Comparison of ENCODE assay signal across 14 cellular contexts in genomic region chr13:87999141-87999765, GRCh38.
DNase-seq lines count a peak whose midpoint lies in the region; ATAC-seq and TF ChIP-seq lines count a peak whose summit lies in the region.
"Had no signal": no experiment of that assay in that cellular context is flagged by ENCODE, and none has a peak within 500 bp of the region (broad histone marks: within the 10 kb centered on the region; RNA-seq: fewer than 3 reads in every experiment).

No MANE protein-coding gene starts in this region.

- no peaks in the 10 kb centered on the region for H3K36me3 ChIP-seq in A673 (ENCODE audit: insufficient read depth, low read length, poor library complexity, severe bottlenecking)
- H3K36me3 ChIP-seq: prostate gland, upper lobe of left lung had no signal

- no peaks in the 10 kb centered on the region for H3K27me3 ChIP-seq in A673 (replicated peaks; ENCODE audit: insufficient read depth, low read depth, low read length, poor library complexity)
- H3K27me3 ChIP-seq: upper lobe of left lung had no signal

- no peak overlapping the region for H3K4me3 Mint-ChIP-seq in activated CD4-positive, alpha-beta T cell treated with anti-CD3 and anti-CD28 coated beads, Interleukin-2, amount 10 ng/mL, durations not matched to agents 24 days and 14 days
- H3K4me3 Mint-ChIP-seq: activated naive CD8-positive, alpha-beta T cell treated with anti-CD3 and anti-CD28 coated beads, Interleukin-2, amount 10 ng/mL, durations not matched to agents 7 days and 5 days had no signal

- H3K27ac ChIP-seq in A673 (ENCODE audit: low read depth, low read length, poor library complexity, severe bottlenecking): no peak overlapping the region
- H3K27ac ChIP-seq: prostate gland, upper lobe of left lung had no signal

- intact Hi-C loops in A673 (cut with micrococcal nuclease; ENCODE audit: unreplicated experiment): no loop called here
- intact Hi-C loops in activated CD4-positive, alpha-beta T cell treated with anti-CD3 and anti-CD28 coated beads, Interleukin-2, amount 10 ng/mL, durations not matched to agents 24 days and 14 days (cut with micrococcal nuclease): no loop called here

- no peaks in the 10 kb centered on the region for H3K27me3 Mint-ChIP-seq in activated CD4-positive, alpha-beta T cell treated with anti-CD3 and anti-CD28 coated beads, Interleukin-2, amount 10 ng/mL, durations not matched to agents 24 days and 14 days
- H3K27me3 Mint-ChIP-seq: activated naive CD8-positive, alpha-beta T cell treated with anti-CD3 and anti-CD28 coated beads, Interleukin-2, amount 10 ng/mL, durations not matched to agents 7 days and 5 days had no signal

- H3K9me3 ChIP-seq in A673 (ENCODE audit: low read depth, low read length, poor library complexity, severe bottlenecking): no peaks in the 10 kb centered on the region
- H3K9me3 ChIP-seq: prostate gland, upper lobe of left lung had no signal

- no peak for TF ChIP-seq CTCF in A673 (conservative IDR thresholded peaks at IDR 0.05; ENCODE audit: low read depth, low read length)

- no peaks in the 10 kb centered on the region for H3K4me1 Mint-ChIP-seq in activated CD4-positive, alpha-beta T cell treated with anti-CD3 and anti-CD28 coated beads, Interleukin-2, amount 10 ng/mL, durations not matched to agents 24 days and 14 days
- H3K4me1 Mint-ChIP-seq: activated naive CD8-positive, alpha-beta T cell treated with anti-CD3 and anti-CD28 coated beads, Interleukin-2, amount 10 ng/mL, durations not matched to agents 7 days and 5 days had no signal

- DNase-seq in A673 (ENCODE audit: low spot score): peak; percentile 22
- peak; percentile 65 for DNase-seq in HCEC 1CT
- DNase-seq in UCSD-AML1 (lab: John Stamatoyannopoulos, UW; ENCODE audit: unreplicated experiment): peak; percentile 1
- DNase-seq in glomerular visceral epithelial cell (ENCODE audit: extremely low spot score): peak; percentile 83
- no peak for DNase-seq in NCI-H146 treated with DMSO at 0.1 percent for 48 hours (lab: John Stamatoyannopoulos, UW; ENCODE audit: unreplicated experiment)
- no peak for DNase-seq in activated CD4-positive, alpha-beta T cell treated with anti-CD3 and anti-CD28 coated beads, Interleukin-2, amount 10 ng/mL, durations not matched to agents 24 days and 14 days
- DNase-seq: activated CD4-positive, CD25-positive, alpha-beta regulatory T cell; activated naive CD8-positive, alpha-beta T cell treated with anti-CD3 and anti-CD28 coated beads, Interleukin-2, amount 10 ng/mL, durations not matched to agents 7 days and 5 days; cortex of kidney; stimulated activated CD4-positive, alpha-beta T cell treated with anti-CD3 and anti-CD28 coated beads, Interleukin-2, amount 100 ng/mL, for 48 hours; upper lobe of left lung had no signal

- BruUV-seq in A673 (replicated peaks; lab: Mats Ljungman, UMichigan): no TSS peak

- POLR2A ChIA-PET in A673 (lab: Charles Lee; ENCODE audit: low non-redundant PET): no interaction called here

- no peaks in the 10 kb centered on the region for H3K4me1 ChIP-seq in A673 (ENCODE audit: insufficient read depth, low read length, poor library complexity, severe bottlenecking)
- H3K4me1 ChIP-seq: prostate gland, upper lobe of left lung had no signal

- CTCF ChIA-PET in A673 (lab: Charles Lee): no interaction called here

- no peak overlapping the region for H3K4me3 ChIP-seq in A673 (ENCODE audit: low read depth, low read length, poor library complexity, severe bottlenecking)
- H3K4me3 ChIP-seq: prostate gland, upper lobe of left lung had no signal

- no peaks in the 10 kb centered on the region for H3K9me3 Mint-ChIP-seq in activated CD4-positive, alpha-beta T cell treated with anti-CD3 and anti-CD28 coated beads, Interleukin-2, amount 10 ng/mL, durations not matched to agents 24 days and 14 days

- ATAC-seq in GM21737 (IDR thresholded peaks at IDR 0.05; ENCODE audit: unreplicated experiment) (no peak), GM18519 (IDR thresholded peaks at IDR 0.05; ENCODE audit: low FRiP score, unreplicated experiment) (no peak)

- H3K36me3 Mint-ChIP-seq in activated CD4-positive, alpha-beta T cell treated with anti-CD3 and anti-CD28 coated beads, Interleukin-2, amount 10 ng/mL, durations not matched to agents 24 days and 14 days (ENCODE audit: low read depth): no peaks in the 10 kb centered on the region
- H3K36me3 Mint-ChIP-seq: activated naive CD8-positive, alpha-beta T cell treated with anti-CD3 and anti-CD28 coated beads, Interleukin-2, amount 10 ng/mL, durations not matched to agents 7 days and 5 days had no signal

- H3K27ac Mint-ChIP-seq in activated CD4-positive, alpha-beta T cell treated with anti-CD3 and anti-CD28 coated beads, Interleukin-2, amount 10 ng/mL, durations not matched to agents 24 days and 14 days: no peak overlapping the region
- H3K27ac Mint-ChIP-seq: activated naive CD8-positive, alpha-beta T cell treated with anti-CD3 and anti-CD28 coated beads, Interleukin-2, amount 10 ng/mL, durations not matched to agents 7 days and 5 days had no signal

Comparison
In these comparisons a context has a peak if more than half of its experiments do, and no peak if none do; other contexts are left out.
1. DNase-seq: peak in A673 (single experiment), HCEC 1CT (single experiment), UCSD-AML1 (single experiment) and glomerular visceral epithelial cell (single experiment); none in NCI-H146 treated with DMSO at 0.1 percent for 48 hours (single experiment) and activated CD4-positive, alpha-beta T cell treated with anti-CD3 and anti-CD28 coated beads, Interleukin-2, amount 10 ng/mL, durations not matched to agents 24 days and 14 days (single experiment).